ENCODE assay signal across 9 cellular contexts in the genomic region with DNA sequence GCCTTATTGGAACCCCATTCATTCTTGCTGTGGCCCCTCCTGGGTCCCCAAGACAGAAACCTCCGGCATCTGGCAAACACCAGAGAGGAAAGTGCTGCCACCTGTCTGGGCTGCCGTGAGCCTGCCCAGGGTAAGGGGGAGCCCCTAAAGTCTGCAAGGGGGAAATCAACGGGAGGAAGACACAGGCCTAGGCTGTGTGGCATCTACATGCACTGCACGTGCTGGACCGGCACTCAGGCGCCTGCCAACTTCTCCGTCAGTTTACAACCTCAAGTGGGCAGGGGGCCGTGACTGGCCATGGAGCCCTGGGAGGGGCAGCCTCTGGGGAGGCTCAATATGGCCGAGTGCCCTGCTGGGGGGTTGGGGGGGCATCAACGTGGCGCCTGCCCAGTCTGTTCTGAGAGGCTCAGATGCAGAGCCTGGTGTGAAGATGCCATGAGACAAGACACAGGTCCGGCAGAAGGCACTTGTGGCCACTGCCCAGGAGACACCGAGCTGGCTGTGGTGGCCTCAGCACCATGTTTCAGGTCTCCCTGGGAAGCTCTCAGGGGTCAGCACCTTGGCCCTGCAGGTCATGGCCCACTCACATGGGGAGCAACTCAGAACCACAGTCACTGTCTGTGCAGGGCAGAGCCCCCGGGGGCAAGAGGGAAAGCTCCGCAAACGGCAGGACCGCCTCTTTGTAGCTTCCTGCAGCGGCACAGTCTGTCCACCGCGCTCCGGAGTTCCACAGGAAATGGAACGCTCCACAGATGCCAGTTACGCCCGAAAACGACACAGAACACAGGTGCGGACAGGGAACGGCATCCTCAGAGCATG. TPM values are rescaled to one million over a fixed set of nuclear protein-coding genes. Genes with fewer than 3 reads are reported as not detected.
DNase-seq lines count a peak whose midpoint lies in the region; ATAC-seq, FAIRE-seq and TF ChIP-seq lines count a peak whose summit lies in the region.
"Had no signal": no experiment of that assay in that cellular context is flagged by ENCODE, and none has a peak within 500 bp of the region (broad histone marks: within the 10 kb centered on the region; RNA-seq: fewer than 3 reads in every experiment).

No MANE protein-coding gene starts in this region.

- ATAC-seq in Right ventricle myocardium inferior (no peak), left cardiac atrium (no peak), K562 (no peak), HG03135 (IDR thresholded peaks at IDR 0.05; ENCODE audit: unreplicated experiment) (no peak)
- ATAC-seq in naive thymus-derived CD8-positive, alpha-beta T cell, result peak; percentile 38 to 41

- H3K36me3 ChIP-seq in K562 (ENCODE audit: control insufficient read depth, insufficient read depth, low read length), result peaks cover 65% of the 10 kb centered on the region; the same call in 2 of the 3 replicates
- peaks cover 27% of the 10 kb centered on the region for H3K36me3 ChIP-seq in brain microvascular endothelial cell (replicated peaks)

- intact Hi-C loops in Right ventricle myocardium inferior (cut with DNase I) (no loop called here), left cardiac atrium (cut with DNase I) (no loop called here), K562 (cut with micrococcal nuclease) (no loop called here)

- no peak overlapping the region for H3K4me2 ChIP-seq in K562 (ENCODE audit: insufficient read depth, low read length)

- no TSS peak for BruUV-seq in K562 (replicated peaks; lab: Mats Ljungman, UMichigan)

- H3K27me3 ChIP-seq in K562 (ENCODE audit: control insufficient read depth in 2 of 2, insufficient read depth in 2 of 2, low read length in 2 of 2) (no peaks in the 10 kb centered on the region), brain microvascular endothelial cell (replicated peaks) (no peaks in the 10 kb centered on the region)

- H3K9me3 Mint-ChIP-seq in naive thymus-derived CD8-positive, alpha-beta T cell, result no peaks in the 10 kb centered on the region

- TF ChIP-seq EP300 in K562 (IDR thresholded peaks at IDR 0.05; ENCODE audit: low read length), result no peak

- peaks cover 67% of the 10 kb centered on the region for H4K20me1 ChIP-seq in K562 (replicated peaks; ENCODE audit: control insufficient read depth, insufficient read depth, low read length)

- H3K27me3 Mint-ChIP-seq in naive thymus-derived CD8-positive, alpha-beta T cell, result no peaks in the 10 kb centered on the region

- CTCF ChIA-PET in K562 (lab: Yijun Ruan, JAX; ENCODE audit: low intra/inter-chr PET ratio), result no interaction called here

- H3K9ac ChIP-seq in K562 (ENCODE audit: insufficient read depth in 1 of 2, low read depth in 2 of 2, low read length in 2 of 2), result peak overlapping the region in 1 of 2 experiments; percentile 77; a peak in 2 of 4 replicates

- DNase-seq in Right ventricle myocardium inferior (ENCODE audit: missing footprints) (peak; percentile 72), left cardiac atrium (no peak), K562 (ENCODE audit: extremely low read depth in 1 of 4, low spot score in 3 of 4) (no peak), ureter (ENCODE audit: low spot score) (peak; percentile 55), NCI-H1105 (lab: John Stamatoyannopoulos, UW) (no peak), brain microvascular endothelial cell (no peak)
- DNase-seq in naive thymus-derived CD8-positive, alpha-beta T cell, result peak in 7 of 10 donors; percentile 29 to 63 (median 49)
- DNase-seq: DMS 273 treated with DMSO at 0.1 percent for 48 hours had no signal

- H3K36me3 Mint-ChIP-seq in naive thymus-derived CD8-positive, alpha-beta T cell, result peaks cover 0 to 10% (median 0%) of the 10 kb centered on the region in 3 donors

- peaks cover 23% of the 10 kb centered on the region for H3K9me1 ChIP-seq in K562 (ENCODE audit: control insufficient read depth, insufficient read depth, low read length)

- in situ Hi-C loops in K562 (cut with MboI) (no loop called here), brain microvascular endothelial cell (cut with HindIII; ENCODE audit: low pct_ligation_motif_present, low sequenced_read_pairs) (no loop called here)

- no peak for FAIRE-seq in K562 (lab: Jason Lieb, UNC)

- TF ChIP-seq CTCF in K562 (IDR thresholded peaks at IDR 0.05 in 2 of 3, conservative IDR thresholded peaks at IDR 0.05 in 1 of 3; ENCODE audit: insufficient read depth in 2 of 3, low read depth in 1 of 3, low read length in 3 of 3), result no peak
- TF ChIP-seq CTCF in brain microvascular endothelial cell (IDR thresholded peaks at IDR 0.05; ENCODE audit: low read depth, low read length, missing control alignments), result no peak

- POLR2A ChIA-PET in K562 (lab: Yijun Ruan, JAX), result interaction anchor here (0.6 kb wide), 1 partner anchor 1292 kb away, joined by 3 read pairs; no protein-coding TSS in a partner anchor
- POLR2A ChIA-PET in naive thymus-derived CD8-positive, alpha-beta T cell (lab: Charles Lee), result no interaction called here

- no peak overlapping the region for H3K4me3 ChIP-seq in K562
- no peak overlapping the region for H3K4me3 ChIP-seq in brain microvascular endothelial cell (ENCODE audit: low read depth, low read length)

- H3K9me3 ChIP-seq in K562 (replicated peaks; ENCODE audit: control insufficient read depth, insufficient read depth, low read depth, low read length), result no peaks in the 10 kb centered on the region

- TF ChIP-seq POLR2A in K562 (conservative IDR thresholded peaks at IDR 0.05), result no peak

- H3K27ac ChIP-seq in K562 (ENCODE audit: extremely low read depth, low read depth, low read length), result peak overlapping the region; percentile 75; the same call in 1 of the 3 replicates
- no peak overlapping the region for H3K27ac ChIP-seq in brain microvascular endothelial cell

- peaks cover 77% of the 10 kb centered on the region for H3K79me2 ChIP-seq in K562 (ENCODE audit: control insufficient read depth, insufficient read depth, low read length)

- H3K4me1 ChIP-seq in K562 (replicated peaks in 1 of 2; ENCODE audit: control insufficient read depth in 2 of 2, insufficient read depth in 2 of 2, low read length in 2 of 2), result peaks cover 19 to 92% of the 10 kb centered on the region in 2 experiments

- H3K27ac Mint-ChIP-seq in naive thymus-derived CD8-positive, alpha-beta T cell, result peak overlapping the region; percentile 94 to 99 (median 98)

- no peak for TF ChIP-seq RAD21 in K562 (CRISPR knock-in tag; conservative IDR thresholded peaks at IDR 0.05 in 1 of 2, IDR thresholded peaks at IDR 0.05 in 1 of 2)

- WGBS in K562 (ENCODE audit: insufficient coverage, low coverage, missing lambda C conversion rate), result 87% methylated on average over 24 of the region's 27 CpGs

- peaks cover 23 to 59% (median 37%) of the 10 kb centered on the region in 4 donors for H3K4me1 Mint-ChIP-seq in naive thymus-derived CD8-positive, alpha-beta T cell

- no peak overlapping the region for H2AFZ ChIP-seq in K562 (ENCODE audit: low read depth, low read length)

- peak overlapping the region; percentile 81 to 95 (median 92) for H3K4me3 Mint-ChIP-seq in naive thymus-derived CD8-positive, alpha-beta T cell

RNA-seq across cellular contexts. Expression of gene UCKL1, which starts 8.4 kb away (rescaled TPM):
- 52.0 TPM for total RNA-seq in Right ventricle myocardium inferior
- total RNA-seq in left cardiac atrium, result 10 to 100 TPM; 30.8 to 32.4 TPM
- total RNA-seq in K562 (2011; cell fraction: chromatin; rRNA removed; ENCODE audit: low replicate concordance), result 103 and 254 TPM in 2 replicates
- 128 and 153 TPM in 2 replicates for total RNA-seq in K562 (2011; cell fraction: nucleolus; rRNA removed)
- total RNA-seq in K562 (2011; cell fraction: nucleoplasm; rRNA removed), result 102 and 113 TPM in 2 replicates
- 28.5 and 36.8 TPM in 2 replicates for total RNA-seq in K562 (2014; rRNA removed)
- total RNA-seq in K562 (2014; rRNA removed; fragmentation: Illumina TruSeq; extraction: Trizol), result 7.9 and 10.8 TPM in 2 replicates
- 21.5 and 24.1 TPM in 2 replicates for total RNA-seq in K562 (2015; rRNA removed; fragmentation: Illumina TruSeq; extraction: Trizol)
- total RNA-seq in K562 (2021), result 46.1 and 52.8 TPM in 2 replicates
- 26.9 and 40.4 TPM in 2 replicates for polyA plus RNA-seq in K562 (2011; rRNA removed)
- 35.2 and 67.5 TPM in 2 replicates for polyA plus RNA-seq in K562 (2011; cell fraction: cytosol; rRNA removed)
- 185 and 221 TPM in 2 replicates for polyA plus RNA-seq in K562 (2011; cell fraction: nucleus; rRNA removed)
- polyA plus RNA-seq in K562 (2012), result 35.3 and 54.9 TPM in 2 replicates
- polyA plus RNA-seq in K562 (2014; fragmentation: Illumina TruSeq; extraction: Trizol), result 24.2 and 36.6 TPM in 2 replicates
- 1 to 10 TPM; 3.1 to 6.6 TPM for polyA plus RNA-seq in K562 (2014; fragmentation: Nextera tagmentation; extraction: Ambion mirVana)
- 49.0 and 57.1 TPM in 2 replicates for polyA plus RNA-seq in K562 (2014; rRNA removed)
- polyA minus RNA-seq in K562 (2011; rRNA and poly(A)+ RNA removed), result 14.0 and 18.9 TPM in 2 replicates
- polyA minus RNA-seq in K562 (2011; cell fraction: cytosol; rRNA and poly(A)+ RNA removed), result 20.3 and 21.6 TPM in 2 replicates
- 40.1 and 51.8 TPM in 2 replicates for polyA minus RNA-seq in K562 (2011; cell fraction: nucleus; rRNA and poly(A)+ RNA removed)
- total RNA-seq in naive thymus-derived CD8-positive, alpha-beta T cell, result 10 to 100 TPM; 48.2 to 50.9 TPM
- 10 to 100 TPM; 19.8 to 28.3 (median 21.0) TPM for polyA plus RNA-seq in naive thymus-derived CD8-positive, alpha-beta T cell
- 47.6 TPM for total RNA-seq in ureter

RNA-seq across cellular contexts. Expression of gene ZNF512B, which starts 21.9 kb away (rescaled TPM):
- total RNA-seq in Right ventricle myocardium inferior (12.2 TPM), left cardiac atrium (10 to 100 TPM; 11.7 to 14.5 TPM), K562 (2014; rRNA removed) (13.5 and 17.2 TPM in 2 replicates), K562 (2014; rRNA removed; fragmentation: Illumina TruSeq; extraction: Trizol) (3.2 and 3.8 TPM in 2 replicates), K562 (2015; rRNA removed; fragmentation: Illumina TruSeq; extraction: Trizol) (11.2 and 11.3 TPM in 2 replicates), K562 (2021) (24.9 and 27.8 TPM in 2 replicates), ureter (31.2 TPM)
- 14.5 and 45.8 TPM in 2 replicates for total RNA-seq in K562 (2011; cell fraction: chromatin; rRNA removed; ENCODE audit: low replicate concordance)
- 23.8 and 25.5 TPM in 2 replicates for total RNA-seq in K562 (2011; cell fraction: nucleolus; rRNA removed)
- total RNA-seq in K562 (2011; cell fraction: nucleoplasm; rRNA removed), result 15.2 and 19.3 TPM in 2 replicates
- polyA plus RNA-seq in K562 (2011; rRNA removed) (3.9 and 4.2 TPM in 2 replicates), K562 (2014; fragmentation: Illumina TruSeq; extraction: Trizol) (8.2 and 14.9 TPM in 2 replicates), K562 (2014; fragmentation: Nextera tagmentation; extraction: Ambion mirVana) (under 1 TPM; 0.01 to 0.03 TPM), K562 (2014; rRNA removed) (13.0 and 16.5 TPM in 2 replicates)
- polyA plus RNA-seq in K562 (2011; cell fraction: cytosol; rRNA removed), result 4.1 and 9.7 TPM in 2 replicates
- polyA plus RNA-seq in K562 (2011; cell fraction: nucleus; rRNA removed), result 29.4 and 48.2 TPM in 2 replicates
- polyA plus RNA-seq in K562 (2012), result 14.3 and 16.2 TPM in 2 replicates
- 1.1 and 2.7 TPM in 2 replicates for polyA minus RNA-seq in K562 (2011; rRNA and poly(A)+ RNA removed)
- polyA minus RNA-seq in K562 (2011; cell fraction: cytosol; rRNA and poly(A)+ RNA removed), result 6.3 and 8.5 TPM in 2 replicates
- 6.7 and 6.9 TPM in 2 replicates for polyA minus RNA-seq in K562 (2011; cell fraction: nucleus; rRNA and poly(A)+ RNA removed)
- 10 to 100 TPM; 17.7 to 19.4 TPM for total RNA-seq in naive thymus-derived CD8-positive, alpha-beta T cell
- 1 to 10 TPM in 1 of 3 donors, under 1 TPM in 2; 0.57 to 1.5 (median 0.59) TPM for polyA plus RNA-seq in naive thymus-derived CD8-positive, alpha-beta T cell

RNA-seq across cellular contexts. Expression of gene SAMD10, which starts 31.6 kb away (rescaled TPM):
- total RNA-seq in Right ventricle myocardium inferior (5.7 TPM), left cardiac atrium (1 to 10 TPM; 2.7 to 3.8 TPM), K562 (2014; rRNA removed) (4.8 and 9.8 TPM in 2 replicates), K562 (2014; rRNA removed; fragmentation: Illumina TruSeq; extraction: Trizol) (0.95 and 1.1 TPM in 2 replicates), K562 (2015; rRNA removed; fragmentation: Illumina TruSeq; extraction: Trizol) (3.5 and 4.8 TPM in 2 replicates), K562 (2021) (12.1 and 15.2 TPM in 2 replicates), ureter (17.4 TPM)
- total RNA-seq in K562 (2011; cell fraction: chromatin; rRNA removed; ENCODE audit: low replicate concordance), result 3.5 and 12.3 TPM in 2 replicates
- 7.8 and 11.8 TPM in 2 replicates for total RNA-seq in K562 (2011; cell fraction: nucleolus; rRNA removed)
- total RNA-seq in K562 (2011; cell fraction: nucleoplasm; rRNA removed), result 5.1 and 7.5 TPM in 2 replicates
- polyA plus RNA-seq in K562 (2011; rRNA removed) (3.9 and 6.8 TPM in 2 replicates), K562 (2014; fragmentation: Illumina TruSeq; extraction: Trizol) (6.0 and 9.6 TPM in 2 replicates), K562 (2014; fragmentation: Nextera tagmentation; extraction: Ambion mirVana) (under 1 TPM; 0.37 to 0.52 TPM), K562 (2014; rRNA removed) (11.4 and 12.4 TPM in 2 replicates)
- polyA plus RNA-seq in K562 (2011; cell fraction: cytosol; rRNA removed), result 4.6 and 19.2 TPM in 2 replicates
- polyA plus RNA-seq in K562 (2011; cell fraction: nucleus; rRNA removed), result 35.1 and 67.7 TPM in 2 replicates
- 15.0 and 18.1 TPM in 2 replicates for polyA plus RNA-seq in K562 (2012)
- polyA minus RNA-seq in K562 (2011; rRNA and poly(A)+ RNA removed), result 0.45 and 0.67 TPM in 2 replicates
- polyA minus RNA-seq in K562 (2011; cell fraction: cytosol; rRNA and poly(A)+ RNA removed), result 5.6 and 6.4 TPM in 2 replicates
- 2.4 and 3.0 TPM in 2 replicates for polyA minus RNA-seq in K562 (2011; cell fraction: nucleus; rRNA and poly(A)+ RNA removed)
- 1 to 10 TPM; 7.7 to 9.3 TPM for total RNA-seq in naive thymus-derived CD8-positive, alpha-beta T cell
- 10 to 100 TPM in 1 of 3 donors, 1 to 10 TPM in 2; 7.4 to 15.4 (median 8.9) TPM for polyA plus RNA-seq in naive thymus-derived CD8-positive, alpha-beta T cell

RNA-seq across cellular contexts. Expression of gene PRPF6, which starts 33.1 kb away (rescaled TPM):
- total RNA-seq in Right ventricle myocardium inferior (46.4 TPM), left cardiac atrium (10 to 100 TPM; 38.8 to 43.9 TPM), K562 (2014; rRNA removed) (59.9 and 65.9 TPM in 2 replicates), K562 (2014; rRNA removed; fragmentation: Illumina TruSeq; extraction: Trizol) (37.1 and 45.0 TPM in 2 replicates), K562 (2015; rRNA removed; fragmentation: Illumina TruSeq; extraction: Trizol) (69.1 and 70.2 TPM in 2 replicates), K562 (2021) (79.5 and 83.2 TPM in 2 replicates), ureter (75.0 TPM)
- total RNA-seq in K562 (2011; cell fraction: chromatin; rRNA removed; ENCODE audit: low replicate concordance), result 43.5 and 79.2 TPM in 2 replicates
- 37.2 and 37.9 TPM in 2 replicates for total RNA-seq in K562 (2011; cell fraction: nucleolus; rRNA removed)
- total RNA-seq in K562 (2011; cell fraction: nucleoplasm; rRNA removed), result 25.8 and 34.6 TPM in 2 replicates
- polyA plus RNA-seq in K562 (2011; rRNA removed) (31.9 and 38.8 TPM in 2 replicates), K562 (2014; fragmentation: Illumina TruSeq; extraction: Trizol) (65.2 and 68.2 TPM in 2 replicates), K562 (2014; fragmentation: Nextera tagmentation; extraction: Ambion mirVana) (1 to 10 TPM; 4.2 to 4.3 TPM), K562 (2014; rRNA removed) (53.9 and 60.5 TPM in 2 replicates)
- polyA plus RNA-seq in K562 (2011; cell fraction: cytosol; rRNA removed), result 31.0 and 31.9 TPM in 2 replicates
- 33.2 and 38.3 TPM in 2 replicates for polyA plus RNA-seq in K562 (2011; cell fraction: nucleus; rRNA removed)
- 64.7 and 71.3 TPM in 2 replicates for polyA plus RNA-seq in K562 (2012)
- 43.7 and 45.2 TPM in 2 replicates for polyA minus RNA-seq in K562 (2011; rRNA and poly(A)+ RNA removed)
- polyA minus RNA-seq in K562 (2011; cell fraction: cytosol; rRNA and poly(A)+ RNA removed), result 40.1 and 44.7 TPM in 2 replicates
- 16.3 and 25.7 TPM in 2 replicates for polyA minus RNA-seq in K562 (2011; cell fraction: nucleus; rRNA and poly(A)+ RNA removed)
- 10 to 100 TPM; 91.1 to 93.3 TPM for total RNA-seq in naive thymus-derived CD8-positive, alpha-beta T cell
- 100 to 1,000 TPM in 1 of 3 donors, 10 to 100 TPM in 2; 67.2 to 110 (median 85.9) TPM for polyA plus RNA-seq in naive thymus-derived CD8-positive, alpha-beta T cell

RNA-seq across cellular contexts. Expression of gene DNAJC5, which starts 52.9 kb away (rescaled TPM):
- total RNA-seq in Right ventricle myocardium inferior (41.4 TPM), left cardiac atrium (10 to 100 TPM; 41.9 to 53.4 TPM), K562 (2014; rRNA removed) (31.3 and 41.1 TPM in 2 replicates), K562 (2014; rRNA removed; fragmentation: Illumina TruSeq; extraction: Trizol) (10.3 and 13.4 TPM in 2 replicates), K562 (2015; rRNA removed; fragmentation: Illumina TruSeq; extraction: Trizol) (28.4 and 29.5 TPM in 2 replicates), K562 (2021) (42.3 and 42.8 TPM in 2 replicates), ureter (52.4 TPM)
- total RNA-seq in K562 (2011; cell fraction: chromatin; rRNA removed; ENCODE audit: low replicate concordance), result 54.4 and 105 TPM in 2 replicates
- 56.5 and 57.4 TPM in 2 replicates for total RNA-seq in K562 (2011; cell fraction: nucleolus; rRNA removed)
- total RNA-seq in K562 (2011; cell fraction: nucleoplasm; rRNA removed), result 36.4 and 43.2 TPM in 2 replicates
- polyA plus RNA-seq in K562 (2011; rRNA removed) (22.4 and 23.4 TPM in 2 replicates), K562 (2014; fragmentation: Illumina TruSeq; extraction: Trizol) (21.8 and 27.2 TPM in 2 replicates), K562 (2014; fragmentation: Nextera tagmentation; extraction: Ambion mirVana) (under 1 TPM; 0.95 to 0.99 TPM), K562 (2014; rRNA removed) (25.5 and 26.3 TPM in 2 replicates)
- 25.9 and 38.5 TPM in 2 replicates for polyA plus RNA-seq in K562 (2011; cell fraction: cytosol; rRNA removed)
- polyA plus RNA-seq in K562 (2011; cell fraction: nucleus; rRNA removed), result 42.6 and 52.5 TPM in 2 replicates
- 28.8 and 29.1 TPM in 2 replicates for polyA plus RNA-seq in K562 (2012)
- 17.3 and 29.6 TPM in 2 replicates for polyA minus RNA-seq in K562 (2011; rRNA and poly(A)+ RNA removed)
- 26.0 and 31.4 TPM in 2 replicates for polyA minus RNA-seq in K562 (2011; cell fraction: cytosol; rRNA and poly(A)+ RNA removed)
- 10.2 and 12.2 TPM in 2 replicates for polyA minus RNA-seq in K562 (2011; cell fraction: nucleus; rRNA and poly(A)+ RNA removed)
- total RNA-seq in naive thymus-derived CD8-positive, alpha-beta T cell, result 10 to 100 TPM; 51.8 to 52.9 TPM
- polyA plus RNA-seq in naive thymus-derived CD8-positive, alpha-beta T cell, result 1 to 10 TPM; 4.7 to 7.1 (median 6.7) TPM

Comparison
In these comparisons a context has a peak if more than half of its experiments do, and no peak if none do; other contexts are left out.
1. DNase-seq: peak in Right ventricle myocardium inferior (single experiment), naive thymus-derived CD8-positive, alpha-beta T cell (7 of 10) and ureter (single experiment); none in left cardiac atrium (single experiment), K562 (0 of 4), NCI-H1105 (single experiment) and brain microvascular endothelial cell (single experiment).
2. ATAC-seq: peak in naive thymus-derived CD8-positive, alpha-beta T cell (2 of 2); none in Right ventricle myocardium inferior (single experiment), left cardiac atrium (0 of 2), K562 (single experiment) and HG03135 (single experiment).